In the genomic region with DNA sequence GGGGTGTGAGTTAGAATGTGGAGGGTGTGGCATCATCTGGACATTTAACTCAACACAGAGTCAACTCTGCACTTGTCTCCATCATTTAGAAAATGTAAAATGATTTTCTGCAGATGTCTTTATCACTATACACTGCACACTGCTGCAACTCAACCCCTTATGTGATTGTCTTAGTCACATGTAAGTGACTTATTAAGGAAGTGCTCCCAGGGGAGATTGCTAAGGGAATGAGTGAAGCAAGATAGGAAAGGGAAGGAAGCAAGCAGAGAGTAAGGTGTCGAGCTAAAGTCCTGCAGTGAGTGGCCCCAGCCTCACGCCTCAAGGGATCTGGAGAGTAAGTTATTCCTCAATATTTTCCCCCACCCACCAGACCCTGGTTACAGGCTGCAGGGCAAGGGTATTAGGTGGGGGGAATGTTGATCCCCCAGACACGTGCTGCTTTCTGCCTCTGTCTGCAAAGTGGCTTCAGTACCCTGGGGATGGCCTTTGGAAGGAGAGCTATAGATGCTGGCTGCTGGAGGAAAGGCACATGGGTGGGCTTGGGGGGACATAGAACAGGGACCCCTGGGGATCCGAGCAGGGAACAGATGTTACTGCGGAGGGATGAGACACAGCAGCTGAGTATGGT, we compare ENCODE assay signal across 17 cellular contexts.
"Had no signal": no experiment of that assay in that cellular context is flagged by ENCODE, and none has a peak within 500 bp of the region (broad histone marks: within the 10 kb centered on the region; RNA-seq: fewer than 3 reads in every experiment).

No MANE protein-coding gene starts in this region.

- H3K36me3 ChIP-seq: brain microvascular endothelial cell, heart right ventricle, thyroid gland, uterus had no signal

- H3K27ac ChIP-seq: brain microvascular endothelial cell, heart right ventricle, thyroid gland, uterus had no signal

- H3K27ac Mint-ChIP-seq: activated B cell treated with CpG ODN at 0.5 μM for 24 hours; activated CD4-positive, alpha-beta T cell treated with anti-CD3 and anti-CD28 coated beads, Interleukin-2, amount 10 ng/mL, durations not matched to agents 7 days and 5 days; activated naive CD8-positive, alpha-beta T cell treated with anti-CD3 and anti-CD28 coated beads, Interleukin-2, amount 10 ng/mL, durations not matched to agents 7 days and 5 days; activated T-cell treated with anti-CD3 and anti-CD28 coated beads, Interleukin-2, amount 50 U/mL, for 72 hours; dendritic cell treated with granulocyte-macrophage colony-stimulating factor and Interleukin-4, amounts not matched to agents 40 ng/mL and 50 ng/mL, for 4 days; effector memory CD8-positive, alpha-beta T cell; mesothelial cell of epicardium; nephron progenitor cell; stimulated activated memory B cell treated with anti-CD40 and anti-IgM and Interleukin-4, amounts not matched to agents 10 μg/mL and 1 μg/mL and 100 μg/mL, for 72 hours; T-helper 17 cell had no signal

- H3K36me3 Mint-ChIP-seq: activated naive CD8-positive, alpha-beta T cell treated with anti-CD3 and anti-CD28 coated beads, Interleukin-2, amount 10 ng/mL, durations not matched to agents 7 days and 5 days; mesothelial cell of epicardium; stimulated activated memory B cell treated with anti-CD40 and anti-IgM and Interleukin-4, amounts not matched to agents 10 μg/mL and 1 μg/mL and 100 μg/mL, for 72 hours had no signal

- H3K27me3 ChIP-seq: heart right ventricle, thyroid gland, uterus had no signal

- H3K4me3 ChIP-seq: heart right ventricle, lung, thyroid gland, uterus had no signal

- DNase-seq: activated B cell treated with CpG ODN at 0.5 μM for 24 hours; activated CD4-positive, alpha-beta T cell treated with anti-CD3 and anti-CD28 coated beads, Interleukin-2, amount 10 ng/mL, durations not matched to agents 7 days and 5 days; activated CD8-positive, alpha-beta memory T cell treated with anti-CD3 and anti-CD28 coated beads, Interleukin-2, amount 50 U/mL, for 48 hours; activated naive CD8-positive, alpha-beta T cell treated with anti-CD3 and anti-CD28 coated beads, Interleukin-2, amount 10 ng/mL, durations not matched to agents 7 days and 5 days; activated T-cell treated with anti-CD3 and anti-CD28 coated beads, Interleukin-2, amount 50 U/mL, for 72 hours; anterior cingulate cortex; brain microvascular endothelial cell; effector memory CD8-positive, alpha-beta T cell; heart right ventricle; nephron progenitor cell; T-helper 17 cell; thyroid gland; uterus had no signal

- H3K4me3 Mint-ChIP-seq: activated B cell treated with CpG ODN at 0.5 μM for 24 hours; activated CD4-positive, alpha-beta T cell treated with anti-CD3 and anti-CD28 coated beads, Interleukin-2, amount 10 ng/mL, durations not matched to agents 7 days and 5 days; activated naive CD8-positive, alpha-beta T cell treated with anti-CD3 and anti-CD28 coated beads, Interleukin-2, amount 10 ng/mL, durations not matched to agents 7 days and 5 days; activated T-cell treated with anti-CD3 and anti-CD28 coated beads, Interleukin-2, amount 50 U/mL, for 72 hours; dendritic cell treated with granulocyte-macrophage colony-stimulating factor and Interleukin-4, amounts not matched to agents 40 ng/mL and 50 ng/mL, for 4 days; effector memory CD8-positive, alpha-beta T cell; mesothelial cell of epicardium; nephron progenitor cell; stimulated activated memory B cell treated with anti-CD40 and anti-IgM and Interleukin-4, amounts not matched to agents 10 μg/mL and 1 μg/mL and 100 μg/mL, for 72 hours; T-helper 17 cell had no signal

- H3K9me3 Mint-ChIP-seq: activated CD4-positive, alpha-beta T cell treated with anti-CD3 and anti-CD28 coated beads, Interleukin-2, amount 10 ng/mL, durations not matched to agents 7 days and 5 days; activated naive CD8-positive, alpha-beta T cell treated with anti-CD3 and anti-CD28 coated beads, Interleukin-2, amount 10 ng/mL, durations not matched to agents 7 days and 5 days; activated T-cell treated with anti-CD3 and anti-CD28 coated beads, Interleukin-2, amount 50 U/mL, for 72 hours; dendritic cell treated with granulocyte-macrophage colony-stimulating factor and Interleukin-4, amounts not matched to agents 40 ng/mL and 50 ng/mL, for 4 days; effector memory CD8-positive, alpha-beta T cell; mesothelial cell of epicardium; stimulated activated memory B cell treated with anti-CD40 and anti-IgM and Interleukin-4, amounts not matched to agents 10 μg/mL and 1 μg/mL and 100 μg/mL, for 72 hours had no signal

- ATAC-seq: activated T-cell treated with anti-CD3 and anti-CD28 coated beads, Interleukin-2, amount 50 U/mL, for 72 hours; effector memory CD8-positive, alpha-beta T cell; heart right ventricle; stimulated activated memory B cell treated with anti-CD40 and anti-IgM and Interleukin-4, amounts not matched to agents 10 μg/mL and 1 μg/mL and 100 μg/mL, for 72 hours; T-helper 17 cell had no signal

- H3K9me3 ChIP-seq: thyroid gland, uterus had no signal
